Comparison of ENCODE assay signal across 33 cellular contexts in the genomic region with DNA sequence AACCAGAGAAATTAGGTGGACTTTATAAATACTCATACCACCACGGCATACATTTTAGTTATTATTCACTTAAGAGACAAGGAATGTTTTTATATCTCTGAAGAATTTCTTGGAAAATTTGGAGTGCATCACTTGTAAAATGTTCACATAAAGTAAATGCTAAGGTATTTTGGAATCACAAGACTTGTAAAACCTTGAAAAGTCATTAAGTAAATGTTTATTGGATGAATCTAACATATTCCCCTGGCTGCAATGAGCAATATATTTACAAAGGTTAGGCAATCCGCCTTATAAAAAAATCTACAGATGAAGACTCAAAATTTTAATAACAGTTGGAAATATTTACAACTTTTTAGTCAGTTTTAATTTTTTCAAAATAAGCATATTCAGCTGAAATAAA.
"Had no signal": no experiment of that assay in that cellular context is flagged by ENCODE, and none has a peak within 500 bp of the region (broad histone marks: within the 10 kb centered on the region; RNA-seq: fewer than 3 reads in every experiment).

No MANE protein-coding gene starts in this region.

- H3K9me3 ChIP-seq: adrenal gland, ascending aorta, body of pancreas, breast epithelium had no signal

- H3K36me3 ChIP-seq: adrenal gland, ascending aorta, brain microvascular endothelial cell, breast epithelium, cardiac muscle cell had no signal

- H3K27ac ChIP-seq: adrenal gland, ascending aorta, body of pancreas, brain microvascular endothelial cell, breast epithelium, cardiac muscle cell had no signal

- H3K27me3 ChIP-seq: adrenal gland, ascending aorta, body of pancreas, brain microvascular endothelial cell, breast epithelium, cardiac muscle cell had no signal

- H3K4me3 ChIP-seq: adrenal gland, ascending aorta, body of pancreas, breast epithelium, cardiac muscle cell had no signal

- ATAC-seq: activated naive CD4-positive, alpha-beta T cell treated with anti-CD3 and anti-CD28 coated beads, Interleukin-2, amount 50 U/mL, for 72 hours; activated naive CD8-positive, alpha-beta T cell treated with anti-CD3 and anti-CD28 coated beads, Interleukin-2, amount 50 U/mL, for 24 hours; activated T-cell treated with anti-CD3 and anti-CD28 coated beads, Interleukin-2, amount 50 U/mL, for 4 hours; activated T-cell treated with anti-CD3 and anti-CD28 coated beads, Interleukin-2, amount 50 U/mL, for 72 hours; activated T-helper 17 cell treated with anti-CD3 and anti-CD28 coated beads, Interleukin-2, amount 50 U/mL, for 72 hours; body of pancreas had no signal

- H3K4me1 ChIP-seq: adrenal gland, ascending aorta, body of pancreas, breast epithelium had no signal

- DNase-seq: activated effector memory CD4-positive, alpha-beta T cell treated with anti-CD3 and anti-CD28 coated beads, Interleukin-2, amount 50 U/mL, for 16 hours; activated effector memory CD4-positive, alpha-beta T cell treated with Interleukin-2 at 50 U/mL for 16 hours; activated gamma-delta T cell; activated gamma-delta T cell treated with Interleukin-2 at 50 U/mL for 16 hours; activated naive CD4-positive, alpha-beta T cell; activated naive CD4-positive, alpha-beta T cell treated with anti-CD3 and anti-CD28 coated beads for 36 hours; activated naive CD4-positive, alpha-beta T cell treated with anti-CD3 and anti-CD28 coated beads, Interleukin-2, amount 10 ng/mL, durations not matched to agents 7 days and 5 days; activated naive CD4-positive, alpha-beta T cell treated with anti-CD3 and anti-CD28 coated beads, Interleukin-2, amount 50 U/mL, for 16 hours; activated naive CD4-positive, alpha-beta T cell treated with Interleukin-2 at 50 U/mL for 16 hours; activated naive CD8-positive, alpha-beta T cell treated with anti-CD3 and anti-CD28 coated beads for 36 hours; activated naive CD8-positive, alpha-beta T cell treated with anti-CD3 and anti-CD28 coated beads, Interleukin-2, amount 10 ng/mL, durations not matched to agents 7 days and 5 days; activated naive CD8-positive, alpha-beta T cell treated with anti-CD3 and anti-CD28 coated beads, Interleukin-2, amount 50 U/mL, for 24 hours; activated T-cell treated with anti-CD3 and anti-CD28 coated beads, Interleukin-2, amount 50 U/mL, for 24 hours; activated T-cell treated with anti-CD3 and anti-CD28 coated beads, Interleukin-2, amount 50 U/mL, for 4 hours; activated T-cell treated with anti-CD3 and anti-CD28 coated beads, Interleukin-2, amount 50 U/mL, for 48 hours; activated T-cell treated with anti-CD3 and anti-CD28 coated beads, Interleukin-2, amount 50 U/mL, for 72 hours; adrenal gland; amniotic stem cell; amygdala; anterior cingulate cortex; aorta; body of pancreas; brain microvascular endothelial cell; caudate nucleus; central memory CD4-positive, alpha-beta T cell; cerebellar nuclear complex had no signal

- FAIRE-seq: astrocyte, bronchial epithelial cell had no signal
